In genomic region chr1:228511539-228512445, GRCh38 we compare ENCODE assay signal across 24 cellular contexts. TPM values are rescaled to one million over a fixed set of nuclear protein-coding genes. Genes with fewer than 3 reads are reported as not detected.
A peak's percentile ranks its signal among the peaks of the same experiment; 100 is the strongest.
DNase-seq lines count a peak whose midpoint lies in the region; ATAC-seq, FAIRE-seq and TF ChIP-seq lines count a peak whose summit lies in the region.
"Had no signal": no experiment of that assay in that cellular context is flagged by ENCODE, and none has a peak within 500 bp of the region (broad histone marks: within the 10 kb centered on the region; RNA-seq: fewer than 3 reads in every experiment).

No MANE protein-coding gene starts in this region.

- no peaks in the 10 kb centered on the region for H3K79me2 ChIP-seq in HepG2 (ENCODE audit: insufficient read depth, low read length)

- no peak overlapping the region for H3K4me2 ChIP-seq in HepG2 (ENCODE audit: low read depth, low read length)

- H3K36me3 Mint-ChIP-seq in activated CD8-positive, alpha-beta T cell treated with anti-CD3 and anti-CD28 coated beads, Interleukin-2, amount 10 ng/mL, durations not matched to agents 7 days and 5 days (ENCODE audit: low read depth), result no peaks in the 10 kb centered on the region
- no peaks in the 10 kb centered on the region for H3K36me3 Mint-ChIP-seq in activated CD8-positive, alpha-beta T cell treated with anti-CD3 and anti-CD28 coated beads for 36 hours (ENCODE audit: low read depth)
- H3K36me3 Mint-ChIP-seq in activated CD8-positive, alpha-beta memory T cell treated with anti-CD3 and anti-CD28 coated beads, Interleukin-2, amount 10 ng/mL, durations not matched to agents 7 days and 5 days, result no peaks in the 10 kb centered on the region

- 33% methylated on average over 7 of the region's 13 CpGs for WGBS in HepG2 (ENCODE audit: low lambda C conversion rate)

- in situ Hi-C loops in HepG2 (cut with HindIII; ENCODE audit: extremely low pct_ligation_motif_present, low pct_unique_long_range_greater_than_20kb) (no loop called here), GM13977 (cut with MboI; ENCODE audit: low pct_unique_long_range_greater_than_20kb, low sequenced_read_pairs, unreplicated experiment) (no loop called here)

- ATAC-seq in activated CD8-positive, alpha-beta T cell treated with anti-CD3 and anti-CD28 coated beads, Interleukin-2, amount 10 ng/mL, durations not matched to agents 7 days and 5 days, result no peak
- ATAC-seq in activated CD8-positive, alpha-beta T cell treated with anti-CD3 and anti-CD28 coated beads for 36 hours, result no peak
- no peak for ATAC-seq in activated CD8-positive, alpha-beta memory T cell treated with anti-CD3 and anti-CD28 coated beads, Interleukin-2, amount 10 ng/mL, durations not matched to agents 7 days and 5 days
- no peak for ATAC-seq in HepG2
- ATAC-seq: Right ventricle myocardium inferior had no signal

- POLR2A ChIA-PET in activated CD8-positive, alpha-beta T cell treated with anti-CD3 and anti-CD28 coated beads, Interleukin-2, amount 10 ng/mL, durations not matched to agents 7 days and 5 days (lab: Charles Lee), result interaction anchor here (0.9 kb wide), 1 partner anchor 55 kb away, joined by 3 read pairs; no protein-coding TSS in a partner anchor
- POLR2A ChIA-PET in activated CD8-positive, alpha-beta T cell treated with anti-CD3 and anti-CD28 coated beads for 36 hours (lab: Charles Lee), result interaction anchor here (2.7 kb wide), 1 partner anchor 11 kb away, joined by 8 read pairs; no protein-coding TSS in a partner anchor
- POLR2A ChIA-PET in HepG2 (lab: Yijun Ruan, JAX), result no interaction called here

- no peak for DNase-seq in activated CD8-positive, alpha-beta T cell treated with anti-CD3 and anti-CD28 coated beads, Interleukin-2, amount 10 ng/mL, durations not matched to agents 7 days and 5 days
- no peak for DNase-seq in activated CD8-positive, alpha-beta T cell treated with anti-CD3 and anti-CD28 coated beads for 36 hours
- peak; percentile 35 for DNase-seq in activated CD8-positive, alpha-beta memory T cell treated with anti-CD3 and anti-CD28 coated beads, Interleukin-2, amount 10 ng/mL, durations not matched to agents 7 days and 5 days
- DNase-seq in HepG2 (ENCODE audit: low spot score), result no peak
- peak; percentile 8 for DNase-seq in stimulated activated CD8-positive, alpha-beta memory T cell treated with anti-CD3 and anti-CD28 coated beads, Interleukin-4, amount 100 ng/mL, for 48 hours
- DNase-seq in stimulated activated CD4-positive, alpha-beta T cell treated with anti-CD3 and anti-CD28 coated beads, Interleukin-4, amount 100 ng/mL, for 1 hour, result no peak
- no peak for DNase-seq in GM13977 (ENCODE audit: low spot score)
- no peak for DNase-seq in GM12891 (ENCODE audit: insufficient read length, low spot score)
- DNase-seq: AML-193, DMS79, IMR-90, Karpas-422, MG63, NCI-H1092, NCI-H146, NCI-H2029 treated with DMSO at 0.1 percent for 48 hours, NCI-H2171 treated with DMSO at 0.1 percent for 48 hours, NCI-H510A treated with DMSO at 0.1 percent for 48 hours, NCI-H774 had no signal

- intact Hi-C loops in activated CD8-positive, alpha-beta T cell treated with anti-CD3 and anti-CD28 coated beads for 36 hours (cut with micrococcal nuclease), result no loop called here
- intact Hi-C loops in HepG2 (cut with micrococcal nuclease; ENCODE audit: unreplicated experiment), result no loop called here

- TF ChIP-seq POLR2A in HepG2 (IDR thresholded peaks at IDR 0.05; ENCODE audit: insufficient read depth in 1 of 2, low read depth in 2 of 2, low read length in 2 of 2) (no peak), GM12891 (IDR thresholded peaks at IDR 0.05; ENCODE audit: low read depth, low read length) (no peak)

- peaks cover 0 to 50% of the 10 kb centered on the region in 2 experiments; a peak in 3 of 5 replicates for H3K27me3 ChIP-seq in HepG2 (ENCODE audit: control insufficient read depth in 1 of 2, insufficient read depth in 2 of 2, low read length in 2 of 2)

- no peak overlapping the region for H3K4me3 ChIP-seq in HepG2 (replicated peaks in 1 of 3; ENCODE audit: insufficient read depth in 1 of 3, low read depth in 2 of 3, low read length in 3 of 3)
- H3K4me3 ChIP-seq: MG63 had no signal

- no peak overlapping the region for H2AFZ ChIP-seq in HepG2 (ENCODE audit: low read length)

- no peak overlapping the region for H3K27ac ChIP-seq in HepG2 (ENCODE audit: extremely low read length, insufficient read depth, low read length)
- H3K27ac ChIP-seq: 22Rv1, C4-2B had no signal

- H3K9ac ChIP-seq in HepG2 (ENCODE audit: insufficient read depth, low read depth, low read length), result no peak overlapping the region

- TF ChIP-seq EP300 in HepG2 (IDR thresholded peaks at IDR 0.05; ENCODE audit: low read depth in 2 of 2, low read length in 2 of 2), result no peak
- no peak for TF ChIP-seq EP300 in HepG2 (CRISPR knock-in tag; IDR thresholded peaks at IDR 0.05; ENCODE audit: borderline replicate concordance)

- TF ChIP-seq CTCF in activated CD8-positive, alpha-beta T cell treated with anti-CD3 and anti-CD28 coated beads for 36 hours (IDR thresholded peaks at IDR 0.05), result no peak
- TF ChIP-seq CTCF in HepG2 (CRISPR knock-in tag; IDR thresholded peaks at IDR 0.05) (no peak), GM13977 (IDR thresholded peaks at IDR 0.05; ENCODE audit: extremely low read depth, insufficient read depth, missing control alignments) (no peak)

- no peak overlapping the region for H3K4me3 Mint-ChIP-seq in activated CD8-positive, alpha-beta T cell treated with anti-CD3 and anti-CD28 coated beads, Interleukin-2, amount 10 ng/mL, durations not matched to agents 7 days and 5 days
- H3K4me3 Mint-ChIP-seq in activated CD8-positive, alpha-beta T cell treated with anti-CD3 and anti-CD28 coated beads for 36 hours, result no peak overlapping the region
- H3K4me3 Mint-ChIP-seq in activated CD8-positive, alpha-beta memory T cell treated with anti-CD3 and anti-CD28 coated beads, Interleukin-2, amount 10 ng/mL, durations not matched to agents 7 days and 5 days, result no peak overlapping the region

- H3K9me3 Mint-ChIP-seq in activated CD8-positive, alpha-beta T cell treated with anti-CD3 and anti-CD28 coated beads, Interleukin-2, amount 10 ng/mL, durations not matched to agents 7 days and 5 days (ENCODE audit: insufficient read depth), result no peaks in the 10 kb centered on the region
- H3K9me3 Mint-ChIP-seq in activated CD8-positive, alpha-beta T cell treated with anti-CD3 and anti-CD28 coated beads for 36 hours, result no peaks in the 10 kb centered on the region
- H3K9me3 Mint-ChIP-seq in activated CD8-positive, alpha-beta memory T cell treated with anti-CD3 and anti-CD28 coated beads, Interleukin-2, amount 10 ng/mL, durations not matched to agents 7 days and 5 days (ENCODE audit: low read depth), result no peaks in the 10 kb centered on the region

- BruUV-seq in HepG2 (replicated peaks; lab: Mats Ljungman, UMichigan), result no TSS peak

- H3K36me3 ChIP-seq in HepG2 (replicated peaks in 1 of 2; ENCODE audit: control insufficient read depth in 1 of 2, insufficient read depth in 2 of 2, low read length in 2 of 2), result no peaks in the 10 kb centered on the region
- H3K36me3 ChIP-seq: MG63 had no signal

- peak overlapping the region; percentile 1 for H3K27ac Mint-ChIP-seq in activated CD8-positive, alpha-beta T cell treated with anti-CD3 and anti-CD28 coated beads, Interleukin-2, amount 10 ng/mL, durations not matched to agents 7 days and 5 days
- H3K27ac Mint-ChIP-seq in activated CD8-positive, alpha-beta T cell treated with anti-CD3 and anti-CD28 coated beads for 36 hours, result no peak overlapping the region
- no peak overlapping the region for H3K27ac Mint-ChIP-seq in activated CD8-positive, alpha-beta memory T cell treated with anti-CD3 and anti-CD28 coated beads, Interleukin-2, amount 10 ng/mL, durations not matched to agents 7 days and 5 days

- CTCF ChIA-PET in activated CD8-positive, alpha-beta T cell treated with anti-CD3 and anti-CD28 coated beads, Interleukin-2, amount 10 ng/mL, durations not matched to agents 7 days and 5 days (lab: Charles Lee), result interaction anchor here (1.5 to 6.1 kb wide), 3 partner anchors 11 to 46 kb away, joined by 3 to 62 read pairs (median 26); no protein-coding TSS in a partner anchor
- CTCF ChIA-PET in activated CD8-positive, alpha-beta T cell treated with anti-CD3 and anti-CD28 coated beads for 36 hours (lab: Charles Lee), result interaction anchor here (1.2 to 3.9 kb wide), 2 partner anchors 11 to 81 kb away, joined by 3 to 21 read pairs; no protein-coding TSS in a partner anchor
- CTCF ChIA-PET in activated CD8-positive, alpha-beta memory T cell treated with anti-CD3 and anti-CD28 coated beads, Interleukin-2, amount 10 ng/mL, durations not matched to agents 7 days and 5 days (lab: Charles Lee), result interaction anchor here (0.6 to 4.9 kb wide), 4 partner anchors 11 to 119 kb away, joined by 3 to 40 read pairs (median 4); a partner anchor contains a TSS
- CTCF ChIA-PET in HepG2 (lab: Yijun Ruan, JAX; ENCODE audit: low intra/inter-chr PET ratio, low total read pairs), result no interaction called here

- no peaks in the 10 kb centered on the region for H4K20me1 ChIP-seq in HepG2 (ENCODE audit: insufficient read depth, low read length)

- no peak for TF ChIP-seq RAD21 in HepG2 (CRISPR knock-in tag; IDR thresholded peaks at IDR 0.05)

- H3K4me1 ChIP-seq in HepG2 (ENCODE audit: insufficient read depth, low read length), result no peaks in the 10 kb centered on the region

- H3K4me1 Mint-ChIP-seq in activated CD8-positive, alpha-beta T cell treated with anti-CD3 and anti-CD28 coated beads, Interleukin-2, amount 10 ng/mL, durations not matched to agents 7 days and 5 days (ENCODE audit: low read depth), result peaks cover 46% of the 10 kb centered on the region
- peaks cover 6% of the 10 kb centered on the region for H3K4me1 Mint-ChIP-seq in activated CD8-positive, alpha-beta T cell treated with anti-CD3 and anti-CD28 coated beads for 36 hours (ENCODE audit: low read depth)
- peaks cover 26% of the 10 kb centered on the region for H3K4me1 Mint-ChIP-seq in activated CD8-positive, alpha-beta memory T cell treated with anti-CD3 and anti-CD28 coated beads, Interleukin-2, amount 10 ng/mL, durations not matched to agents 7 days and 5 days

- FAIRE-seq in HepG2 (lab: Jason Lieb, UNC) (no peak), GM12891 (lab: Jason Lieb, UNC) (no peak)
- FAIRE-seq: H54, RCC 7860 had no signal

- H3K27me3 Mint-ChIP-seq in activated CD8-positive, alpha-beta T cell treated with anti-CD3 and anti-CD28 coated beads, Interleukin-2, amount 10 ng/mL, durations not matched to agents 7 days and 5 days (ENCODE audit: low read depth), result peaks cover 36% of the 10 kb centered on the region
- peaks cover 4% of the 10 kb centered on the region for H3K27me3 Mint-ChIP-seq in activated CD8-positive, alpha-beta T cell treated with anti-CD3 and anti-CD28 coated beads for 36 hours
- H3K27me3 Mint-ChIP-seq in activated CD8-positive, alpha-beta memory T cell treated with anti-CD3 and anti-CD28 coated beads, Interleukin-2, amount 10 ng/mL, durations not matched to agents 7 days and 5 days, result peaks cover 35% of the 10 kb centered on the region

- H3K9me3 ChIP-seq in HepG2 (ENCODE audit: low read length), result no peaks in the 10 kb centered on the region
- H3K9me3 ChIP-seq: MG63 had no signal

RNA-seq across cellular contexts. Expression of gene RNF187, which starts 24.6 kb away (rescaled TPM):
- 100 to 1,000 TPM; 129 to 139 TPM for total RNA-seq in activated CD8-positive, alpha-beta T cell treated with anti-CD3 and anti-CD28 coated beads, Interleukin-2, amount 10 ng/mL, durations not matched to agents 7 days and 5 days
- 100 to 1,000 TPM; 147 TPM for total RNA-seq in activated CD8-positive, alpha-beta T cell treated with anti-CD3 and anti-CD28 coated beads for 36 hours
- 100 to 1,000 TPM; 145 to 166 TPM for total RNA-seq in activated CD8-positive, alpha-beta memory T cell treated with anti-CD3 and anti-CD28 coated beads, Interleukin-2, amount 10 ng/mL, durations not matched to agents 7 days and 5 days
- total RNA-seq in HepG2 (2016; rRNA removed; fragmentation: Illumina TruSeq; extraction: Trizol), result 43.0 and 59.4 TPM in 2 replicates
- 8.6 and 11.6 TPM in 2 replicates for total RNA-seq in HepG2 (2016; cell fraction: cytosol; rRNA removed; fragmentation: Illumina TruSeq; extraction: Trizol; ENCODE audit: low read depth)
- 41.8 and 57.0 TPM in 2 replicates for total RNA-seq in HepG2 (2016; cell fraction: insoluble cytoplasmic fraction; rRNA removed; fragmentation: Illumina TruSeq; extraction: Trizol)
- total RNA-seq in HepG2 (2016; cell fraction: membrane; rRNA removed; fragmentation: Illumina TruSeq; extraction: Trizol), result 21.8 and 27.3 TPM in 2 replicates
- total RNA-seq in HepG2 (2016; cell fraction: nucleus; rRNA removed; fragmentation: Illumina TruSeq; extraction: Trizol), result 22.1 and 22.9 TPM in 2 replicates
- polyA plus RNA-seq in HepG2 (2011; rRNA removed), result 41.2 and 41.3 TPM in 2 replicates
- polyA plus RNA-seq in HepG2 (2011; cell fraction: cytosol; rRNA removed), result 38.3 TPM in 2 replicates
- polyA plus RNA-seq in HepG2 (2011; cell fraction: nucleus; rRNA removed), result 22.6 and 27.4 TPM in 2 replicates
- polyA plus RNA-seq in HepG2 (2012), result 48.3 and 79.3 TPM in 2 replicates
- 10.5 and 14.2 TPM in 2 replicates for polyA plus RNA-seq in HepG2 (2016; cell fraction: cytosol; fragmentation: Illumina TruSeq; extraction: Trizol; ENCODE audit: low read depth)
- 64.2 and 75.2 TPM in 2 replicates for polyA plus RNA-seq in HepG2 (2016; cell fraction: insoluble cytoplasmic fraction; fragmentation: Illumina TruSeq; extraction: Trizol; ENCODE audit: low read depth)
- polyA plus RNA-seq in HepG2 (2016; cell fraction: membrane; fragmentation: Illumina TruSeq; extraction: Trizol; ENCODE audit: low read depth), result 22.9 and 27.3 TPM in 2 replicates
- polyA plus RNA-seq in HepG2 (2016; cell fraction: nucleus; fragmentation: Illumina TruSeq; extraction: Trizol; ENCODE audit: insufficient read depth, low read depth), result 45.5 and 53.2 TPM in 2 replicates
- polyA minus RNA-seq in HepG2 (2011; rRNA and poly(A)+ RNA removed; ENCODE audit: low replicate concordance), result 55.5 and 56.5 TPM in 2 replicates
- polyA minus RNA-seq in HepG2 (2011; cell fraction: cytosol; rRNA and poly(A)+ RNA removed), result 29.7 and 36.4 TPM in 2 replicates
- 16.2 and 16.4 TPM in 2 replicates for polyA minus RNA-seq in HepG2 (2011; cell fraction: nucleus; rRNA and poly(A)+ RNA removed)
- polyA plus RNA-seq in GM12891 (2012; ENCODE audit: low read depth, missing spikeins), result 51.7 TPM

Comparison
In these comparisons a context has a peak if more than half of its experiments do, and no peak if none do; other contexts are left out.
1. DNase-seq: peak in activated CD8-positive, alpha-beta memory T cell treated with anti-CD3 and anti-CD28 coated beads, Interleukin-2, amount 10 ng/mL, durations not matched to agents 7 days and 5 days (single experiment) and stimulated activated CD8-positive, alpha-beta memory T cell treated with anti-CD3 and anti-CD28 coated beads, Interleukin-4, amount 100 ng/mL, for 48 hours (single experiment); none in activated CD8-positive, alpha-beta T cell treated with anti-CD3 and anti-CD28 coated beads, Interleukin-2, amount 10 ng/mL, durations not matched to agents 7 days and 5 days (single experiment), activated CD8-positive, alpha-beta T cell treated with anti-CD3 and anti-CD28 coated beads for 36 hours (single experiment), HepG2 (single experiment), stimulated activated CD4-positive, alpha-beta T cell treated with anti-CD3 and anti-CD28 coated beads, Interleukin-4, amount 100 ng/mL, for 1 hour (single experiment), GM13977 (single experiment) and GM12891 (single experiment).